In the genomic region with DNA sequence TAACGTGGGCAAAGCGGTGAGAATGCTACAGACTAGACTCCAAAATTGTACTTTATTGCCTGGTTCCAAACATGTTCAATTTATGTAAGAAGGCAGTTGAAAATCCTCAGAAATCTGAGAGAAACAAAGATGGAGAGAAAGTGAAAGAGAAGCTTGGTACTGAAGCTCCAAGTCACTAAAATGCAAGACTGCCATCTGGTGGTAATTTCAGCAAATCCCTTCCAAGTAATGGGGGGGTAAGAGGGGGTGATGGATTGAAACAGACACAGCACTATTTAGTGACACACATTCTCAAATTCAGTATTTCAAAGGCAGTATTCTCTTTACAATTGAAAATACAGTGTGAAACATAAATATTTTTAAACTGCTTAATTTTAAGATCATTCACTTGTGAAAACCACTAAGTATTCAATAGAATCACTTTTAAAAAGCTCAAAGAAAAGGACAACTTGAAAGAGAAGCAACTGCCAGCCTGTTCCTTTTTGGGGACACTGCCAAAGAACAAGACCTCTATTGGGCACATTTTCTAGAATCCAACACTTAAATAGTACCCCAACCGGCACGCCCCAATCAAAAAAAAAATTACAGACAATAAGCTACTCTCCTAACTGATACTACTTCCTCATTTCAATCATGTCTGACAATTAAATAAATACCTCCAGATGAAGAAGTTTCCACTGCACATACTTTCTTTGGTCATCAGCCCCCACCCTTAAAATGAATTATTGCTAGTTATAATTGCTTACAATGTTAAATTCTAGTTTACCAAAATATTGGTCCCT, we compare ENCODE assay signal across 8 cellular contexts.
DNase-seq lines count a peak whose midpoint lies in the region; ATAC-seq and TF ChIP-seq lines count a peak whose summit lies in the region.

No MANE protein-coding gene starts in this region.

- no peaks in the 10 kb centered on the region for H3K36me3 ChIP-seq in transverse colon

- no peaks in the 10 kb centered on the region for H3K27me3 ChIP-seq in transverse colon

- peaks cover 0 to 3% (median 0%) of the 10 kb centered on the region in 4 donors for H3K4me1 ChIP-seq in transverse colon

- peak; percentile 94 for DNase-seq in Ammon's horn (ENCODE audit: low spot score)
- peak; percentile 69 for DNase-seq in GM13976 (ENCODE audit: low spot score)
- peak; percentile 67 for DNase-seq in NCI-H1105 treated with DMSO at 0.1 percent for 48 hours (lab: John Stamatoyannopoulos, UW)
- peak; percentile 2 for DNase-seq in T1000 (lab: John Stamatoyannopoulos, UW)
- peak; percentile 30 for DNase-seq in effector CD4-positive, alpha-beta T cell
- DNase-seq in lung microvascular endothelial cell (ENCODE audit: low read depth in 2 of 2): peak; percentile 80 to 84
- no peak for DNase-seq in transverse colon

- intact Hi-C loops in transverse colon (cut with DNase I; ENCODE audit: low total_unique reads): loop anchor here (10.0 kb wide), 1 partner anchor 1215 kb away; no protein-coding TSS in a partner anchor

- TF ChIP-seq POLR2A in transverse colon (IDR thresholded peaks at IDR 0.05): no peak

- in situ Hi-C loops in GM13976 (cut with MboI; ENCODE audit: low sequenced_read_pairs, unreplicated experiment): no loop called here
- in situ Hi-C loops in transverse colon (cut with MboI; ENCODE audit: low pct_ligation_motif_present in 1 of 4, low pct_unique_long_range_greater_than_20kb in 1 of 4, low sequenced_read_pairs in 3 of 4): loop anchor here in 1 of 4 donors (5.0 to 25.0 kb wide), 2 partner anchors 923 to 1213 kb away; no protein-coding TSS in a partner anchor

- TF ChIP-seq CTCF in GM13976 (IDR thresholded peaks at IDR 0.05; ENCODE audit: borderline replicate concordance, control extremely low read depth, extremely low read depth, insufficient read depth, missing control alignments): peak; percentile 64
- peak; percentile 65 to 78 (median 70) for TF ChIP-seq CTCF in transverse colon (IDR thresholded peaks at IDR 0.05)

- H3K4me3 ChIP-seq in transverse colon: peak overlapping the region in 1 of 4 donors; percentile 30

- H3K27ac ChIP-seq in transverse colon: no peak overlapping the region

- TF ChIP-seq EP300 in transverse colon (IDR thresholded peaks at IDR 0.05; ENCODE audit: low read depth): no peak

- no peaks in the 10 kb centered on the region for H3K9me3 ChIP-seq in transverse colon

- ATAC-seq in HG02840 (IDR thresholded peaks at IDR 0.05; ENCODE audit: low FRiP score, unreplicated experiment): peak; percentile 80

- 50 to 75% methylated on average over 4 of the region's 4 CpGs for WGBS in transverse colon (ENCODE audit: low coverage in 1 of 2), 2 donors
